ENCODE assay signal across 31 cellular contexts in the genomic region with DNA sequence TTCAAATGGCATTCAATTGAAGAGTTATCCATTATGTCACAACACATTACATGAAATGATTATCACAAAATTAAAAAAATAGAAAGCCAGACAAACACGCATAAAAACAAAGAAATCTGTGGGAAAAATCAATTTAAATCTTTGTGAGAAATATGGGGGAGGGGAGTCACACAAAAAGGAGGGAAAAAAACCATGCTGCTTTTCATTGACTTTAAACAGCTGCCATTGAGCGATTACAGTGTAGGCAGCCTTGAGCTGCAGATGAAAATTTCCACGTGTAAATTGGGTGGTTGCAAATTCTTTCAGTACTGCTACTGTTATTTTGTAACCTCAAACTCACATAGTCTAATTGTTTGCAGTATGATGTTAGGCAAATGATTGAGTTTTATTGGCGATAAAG.
"Had no signal": no experiment of that assay in that cellular context is flagged by ENCODE, and none has a peak within 500 bp of the region (broad histone marks: within the 10 kb centered on the region; RNA-seq: fewer than 3 reads in every experiment).

No MANE protein-coding gene starts in this region.

- H3K4me3 ChIP-seq: adrenal gland, body of pancreas, Peyer's patch, SJSA1 had no signal

- H3K9me2 ChIP-seq: SK-N-SH had no signal

- H3K9ac ChIP-seq: SK-N-SH had no signal

- H3K36me3 ChIP-seq: adrenal gland, Peyer's patch, SJSA1 had no signal

- H3K4me2 ChIP-seq: SK-N-SH had no signal

- DNase-seq: activated CD4-positive, alpha-beta T cell treated with anti-CD3 and anti-CD28 coated beads for 36 hours; activated CD4-positive, alpha-beta T cell treated with anti-CD3 and anti-CD28 coated beads, Interleukin-2, amount 10 ng/mL, durations not matched to agents 7 days and 5 days; activated CD4-positive, alpha-beta T cell treated with anti-CD3 and anti-CD28 coated beads, Interleukin-2, amount 50 U/mL, for 48 hours; activated CD8-positive, alpha-beta T cell treated with anti-CD3 and anti-CD28 coated beads, Interleukin-2, amount 10 ng/mL, durations not matched to agents 7 days and 5 days; activated gamma-delta T cell treated with Interleukin-2 at 50 U/mL for 16 hours; activated naive CD4-positive, alpha-beta T cell treated with anti-CD3 and anti-CD28 coated beads for 36 hours; activated T-cell treated with anti-CD3 and anti-CD28 coated beads, Interleukin-2, amount 50 U/mL, for 4 hours; adrenal gland; body of pancreas; caudate nucleus; cerebellar nuclear complex; Kasumi-1; KG1; MM.1S; MV-4-11; NCI-H1092; NCI-H1436 treated with DMSO at 0.1 percent for 48 hours; NCI-H187; NCI-H2029 treated with DMSO at 0.1 percent for 48 hours; NCI-H2107; NCI-H510A; NCI-H748 treated with DMSO at 0.1 percent for 48 hours; NK-92 treated with Interleukin-12 subunit alpha and Interleukin-12 subunit beta, amount 100 ng/mL, for 24 hours; PC-3; Peyer's patch; RPMI8226; SHP77 treated with DMSO at 0.1 percent for 48 hours; SK-N-SH had no signal

- H3K27me3 ChIP-seq: adrenal gland, body of pancreas, Peyer's patch, SJSA1 had no signal

- ATAC-seq: activated CD4-positive, alpha-beta T cell treated with anti-CD3 and anti-CD28 coated beads for 36 hours; activated CD4-positive, CD25-positive, alpha-beta regulatory T cell treated with anti-CD3 and anti-CD28 coated beads, Interleukin-2, amount 50 U/mL, for 24 hours; activated CD8-positive, alpha-beta T cell treated with anti-CD3 and anti-CD28 coated beads, Interleukin-2, amount 10 ng/mL, durations not matched to agents 7 days and 5 days; activated naive CD4-positive, alpha-beta T cell treated with anti-CD3 and anti-CD28 coated beads, Interleukin-2, amount 50 U/mL, for 72 hours; activated T-cell treated with anti-CD3 and anti-CD28 coated beads, Interleukin-2, amount 50 U/mL, for 4 hours; body of pancreas; PC-3 had no signal

- H3K9me3 ChIP-seq: adrenal gland, body of pancreas, Peyer's patch, SJSA1 had no signal

- H3K4me1 ChIP-seq: adrenal gland, body of pancreas, Peyer's patch had no signal

- H3K27ac ChIP-seq: adrenal gland, body of pancreas, Peyer's patch, SJSA1 had no signal
